ENCODE assay signal across 17 cellular contexts in the genomic region with DNA sequence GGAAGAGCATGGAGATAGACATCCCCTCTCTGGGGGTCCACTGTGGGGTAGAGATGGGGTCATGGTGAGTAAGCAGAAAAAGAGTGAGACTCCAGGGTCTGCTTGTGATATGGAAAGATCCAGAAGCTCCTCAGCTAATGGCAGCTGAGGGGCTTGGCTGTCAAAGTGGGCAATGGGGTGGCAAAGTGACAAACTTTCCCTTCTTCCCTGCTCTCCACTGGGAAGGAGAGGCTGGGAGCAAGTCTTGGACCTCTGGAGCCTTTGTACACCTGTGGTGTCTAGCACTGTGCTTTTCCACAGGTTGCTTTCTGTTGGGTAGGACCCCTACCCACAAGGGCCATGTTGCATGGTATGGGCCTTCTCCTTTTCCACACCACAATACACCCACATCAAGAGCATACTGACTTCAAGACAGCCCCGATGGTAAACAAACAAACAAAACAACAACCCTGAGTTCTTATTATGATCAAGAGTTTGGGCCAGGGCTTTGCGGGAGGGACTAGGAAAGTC.
"Had no signal": no experiment of that assay in that cellular context is flagged by ENCODE, and none has a peak within 500 bp of the region (broad histone marks: within the 10 kb centered on the region; RNA-seq: fewer than 3 reads in every experiment).

No MANE protein-coding gene starts in this region.

- H3K4me3 ChIP-seq: cardiac muscle cell, esophagus muscularis mucosa had no signal

- ATAC-seq: activated naive CD8-positive, alpha-beta T cell treated with anti-CD3 and anti-CD28 coated beads, Interleukin-2, amount 50 U/mL, for 24 hours; SK-N-SH treated with all-trans-retinoic acid at 6 μM for 48 hours; stimulated activated naive B cell treated with anti-CD40 and anti-IgM and Interleukin-4, amounts not matched to agents 10 μg/mL and 1 μg/mL and 100 μg/mL, for 72 hours had no signal

- H3K9me3 ChIP-seq: esophagus muscularis mucosa had no signal

- DNase-seq: activated CD4-positive, alpha-beta T cell treated with anti-CD3 and anti-CD28 coated beads for 1 hour; activated CD4-positive, alpha-beta T cell treated with anti-CD3 and anti-CD28 coated beads, Interleukin-2, amount 50 U/mL, for 48 hours; activated naive CD4-positive, alpha-beta T cell treated with anti-CD3 and anti-CD28 coated beads for 36 hours; activated naive CD8-positive, alpha-beta T cell treated with anti-CD3 and anti-CD28 coated beads, Interleukin-2, amount 50 U/mL, for 24 hours; hypothalamus; kidney glomerular epithelial cell; retina; stimulated activated CD4-positive, alpha-beta T cell treated with anti-CD3 and anti-CD28 coated beads, Interleukin-15, amount 100 ng/mL, for 24 hours; stimulated activated CD4-positive, alpha-beta T cell treated with anti-CD3 and anti-CD28 coated beads, Interleukin-4, amount 100 ng/mL, for 1 hour; stimulated activated naive B cell treated with anti-CD40 and anti-IgM and Interleukin-4, amounts not matched to agents 10 μg/mL and 1 μg/mL and 100 μg/mL, for 72 hours; T-helper 1 cell; trophoblast cell had no signal

- H3K36me3 ChIP-seq: cardiac muscle cell, esophagus muscularis mucosa had no signal

- H3K27ac ChIP-seq: cardiac muscle cell, esophagus muscularis mucosa, VCaP had no signal

- FAIRE-seq: colon had no signal
